ENCODE assay signal across 8 cellular contexts in the genomic region with DNA sequence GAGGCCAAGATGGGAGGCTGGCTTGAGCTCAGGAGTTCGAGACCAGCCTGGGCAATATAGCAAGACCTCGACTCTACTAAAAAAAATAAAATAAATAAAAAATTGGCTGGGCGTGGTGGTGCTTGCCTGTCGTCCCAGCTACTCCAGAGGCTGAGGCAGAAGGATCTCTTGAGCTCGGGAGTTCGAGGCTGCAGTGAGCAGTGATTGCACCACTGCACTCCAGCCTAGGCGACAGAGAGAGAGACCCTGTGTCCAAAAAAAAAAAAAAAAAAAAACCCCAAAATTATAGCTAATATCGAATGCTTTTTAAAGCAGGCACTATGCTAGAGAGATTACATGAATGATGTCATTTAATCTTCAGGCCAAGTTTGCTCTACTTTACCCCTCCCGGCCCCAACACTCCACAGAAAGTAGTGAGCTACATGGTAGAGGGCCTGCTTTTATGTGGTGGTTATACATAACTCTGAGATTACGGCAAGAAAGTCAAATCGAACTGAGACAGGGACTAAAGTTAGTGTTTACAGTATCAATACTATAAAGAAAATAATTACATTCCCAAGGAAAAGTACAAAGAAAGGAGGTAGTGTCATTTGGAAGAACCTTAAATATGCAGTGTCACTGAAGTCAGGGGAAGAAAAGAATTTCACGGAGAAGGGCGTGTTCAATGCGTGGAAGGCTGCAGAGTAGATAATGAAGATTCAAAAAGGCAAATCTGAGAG. TPM values are rescaled to one million over a fixed set of nuclear protein-coding genes. Genes with fewer than 3 reads are reported as not detected.
DNase-seq lines count a peak whose midpoint lies in the region; ATAC-seq and TF ChIP-seq lines count a peak whose summit lies in the region.

No MANE protein-coding gene starts in this region.

- peak overlapping the region; percentile 95 for H3K4me3 ChIP-seq in MM.1S (ENCODE audit: low read length)
- H3K4me3 ChIP-seq in ectodermal cell (ENCODE audit: insufficient read depth, low read depth, low read length): peak overlapping the region; percentile 55
- H3K4me3 ChIP-seq in neural progenitor cell: peak overlapping the region; percentile 87

- H3K27me3 ChIP-seq in CD4-positive, alpha-beta T cell (ENCODE audit: control insufficient read depth, insufficient read depth, low read length): no peaks in the 10 kb centered on the region
- H3K27me3 ChIP-seq in MM.1S (replicated peaks; ENCODE audit: insufficient read depth, low read length) (no peaks in the 10 kb centered on the region), ectodermal cell (ENCODE audit: control insufficient read depth, insufficient read depth, low read length, poor library complexity, severe bottlenecking) (no peaks in the 10 kb centered on the region), neural progenitor cell (no peaks in the 10 kb centered on the region)

- H3K4me1 ChIP-seq in MM.1S (ENCODE audit: low read length) (peaks cover 13% of the 10 kb centered on the region), ectodermal cell (ENCODE audit: control insufficient read depth, insufficient read depth, low read length) (peaks cover 4% of the 10 kb centered on the region), neural progenitor cell (peaks cover 4% of the 10 kb centered on the region)

- H3K4me2 ChIP-seq in MM.1S (ENCODE audit: low read depth, low read length) (peak overlapping the region; percentile 84), neural progenitor cell (peak overlapping the region; percentile 99)

- peak overlapping the region; percentile 87 for H3K27ac Mint-ChIP-seq in CD4-positive, alpha-beta T cell
- H3K27ac Mint-ChIP-seq in neural progenitor cell: peak overlapping the region; percentile 35

- H3K36me3 Mint-ChIP-seq in CD4-positive, alpha-beta T cell (ENCODE audit: low read depth): peaks cover 45% of the 10 kb centered on the region
- H3K36me3 Mint-ChIP-seq in neural progenitor cell: no peaks in the 10 kb centered on the region

- H3K9ac ChIP-seq in MM.1S (ENCODE audit: low read length): peak overlapping the region; percentile 95
- peak overlapping the region; percentile 91 for H3K9ac ChIP-seq in neural progenitor cell

- 67 to 69% methylated on average over 11 to 12 of the region's 14 CpGs for WGBS in ectodermal cell, 2 experiments

- no peak for ATAC-seq in CD4-positive, alpha-beta T cell (ENCODE audit: poor library complexity)

- H3K27me3 Mint-ChIP-seq in CD4-positive, alpha-beta T cell: no peaks in the 10 kb centered on the region
- no peaks in the 10 kb centered on the region for H3K27me3 Mint-ChIP-seq in neural progenitor cell (ENCODE audit: insufficient read depth, low read depth)

- CTCF ChIA-PET in CD4-positive, alpha-beta T cell (lab: Charles Lee): interaction anchor here (0.6 kb wide), 1 partner anchor 1145 kb away, joined by 4 read pairs; no protein-coding TSS in a partner anchor

- H3K9me3 ChIP-seq in CD4-positive, alpha-beta T cell (ENCODE audit: control insufficient read depth, low read length): no peaks in the 10 kb centered on the region
- H3K9me3 ChIP-seq in MM.1S (replicated peaks; ENCODE audit: insufficient read depth, low read length) (no peaks in the 10 kb centered on the region), ectodermal cell (ENCODE audit: control insufficient read depth, low read length) (no peaks in the 10 kb centered on the region), neural progenitor cell (ENCODE audit: low read depth) (no peaks in the 10 kb centered on the region)

- H3K36me3 ChIP-seq in MM.1S (replicated peaks; ENCODE audit: insufficient read depth, low read length) (0 out of 2 replicates have a peak, but pooled peaks cover 6% of the 10 kb centered on the region), ectodermal cell (ENCODE audit: control insufficient read depth, insufficient read depth, low read length) (no peaks in the 10 kb centered on the region), neural progenitor cell (no peaks in the 10 kb centered on the region)

- peaks cover 57% of the 10 kb centered on the region for H3K4me1 Mint-ChIP-seq in CD4-positive, alpha-beta T cell (ENCODE audit: low read depth)
- peaks cover 24% of the 10 kb centered on the region for H3K4me1 Mint-ChIP-seq in neural progenitor cell

- peak overlapping the region; percentile 72 for H2AFZ ChIP-seq in MM.1S (ENCODE audit: low read length)
- peak overlapping the region; percentile 80 for H2AFZ ChIP-seq in neural progenitor cell (replicated peaks)

- H3K9me3 Mint-ChIP-seq in CD4-positive, alpha-beta T cell: no peaks in the 10 kb centered on the region
- no peaks in the 10 kb centered on the region for H3K9me3 Mint-ChIP-seq in neural progenitor cell

- peaks cover 60% of the 10 kb centered on the region for H3K79me2 ChIP-seq in MM.1S (ENCODE audit: low read length)
- peaks cover 60% of the 10 kb centered on the region for H3K79me2 ChIP-seq in neural progenitor cell (ENCODE audit: low read depth)

- no peaks in the 10 kb centered on the region for H3K9me2 ChIP-seq in MM.1S (replicated peaks; ENCODE audit: insufficient read depth, low read length)

- peak overlapping the region; percentile 93 for H3K27ac ChIP-seq in CD4-positive, alpha-beta T cell (ENCODE audit: low read depth, low read length)
- H3K27ac ChIP-seq in MM.1S (ENCODE audit: low read length): peak overlapping the region; percentile 92
- no peak overlapping the region for H3K27ac ChIP-seq in ectodermal cell (ENCODE audit: insufficient read depth, low read depth, low read length, poor library complexity, severe bottlenecking)
- H3K27ac ChIP-seq in neural progenitor cell: no peak overlapping the region

- POLR2A ChIA-PET in CD4-positive, alpha-beta T cell (lab: Charles Lee): interaction anchor here (1.0 to 2.1 kb wide), 4 partner anchors 47 to 97 kb away, joined by 3 to 7 read pairs (median 6); a partner anchor contains a TSS

- TF ChIP-seq CTCF in CD4-positive, alpha-beta T cell (IDR thresholded peaks at IDR 0.05): no peak
- TF ChIP-seq CTCF in MM.1S (IDR thresholded peaks at IDR 0.05; ENCODE audit: low read length): no peak
- TF ChIP-seq CTCF in neural progenitor cell (IDR thresholded peaks at IDR 0.05): no peak

- H4K20me1 ChIP-seq in MM.1S (ENCODE audit: insufficient read depth, low read length): peaks cover 2% of the 10 kb centered on the region; the same call in 1 of the 2 replicates
- H4K20me1 ChIP-seq in neural progenitor cell (ENCODE audit: low read depth): peaks cover 4% of the 10 kb centered on the region

- H3F3A ChIP-seq in MM.1S (ENCODE audit: insufficient read depth, low read length): peaks cover 16% of the 10 kb centered on the region
- H3F3A ChIP-seq in neural progenitor cell (ENCODE audit: low read depth): peaks cover 8% of the 10 kb centered on the region

- DNase-seq in CD4-positive, alpha-beta T cell: no peak
- peak; percentile 33 for DNase-seq in MM.1S
- no peak for DNase-seq in neural progenitor cell (ENCODE audit: low spot score)
- no peak for DNase-seq in NK-92 (lab: John Stamatoyannopoulos, UW; ENCODE audit: unreplicated experiment)
- no peak for DNase-seq in pons (ENCODE audit: low spot score)
- no peak for DNase-seq in NCI-H2171 (lab: John Stamatoyannopoulos, UW)
- DNase-seq in ecto neural progenitor cell (ENCODE audit: low spot score): no peak

- peak overlapping the region; percentile 92 for H3K4me3 Mint-ChIP-seq in CD4-positive, alpha-beta T cell
- peak overlapping the region; percentile 93 for H3K4me3 Mint-ChIP-seq in neural progenitor cell

- intact Hi-C loops in CD4-positive, alpha-beta T cell (cut with DNase I, micrococcal nuclease): loop anchor here (5.0 to 10.0 kb wide), 7 partner anchors 60 to 1680 kb away; a partner anchor contains a TSS

RNA-seq across cellular contexts. Expression of a gene that starts 1.1 kb away (rescaled TPM):
- 10 to 100 TPM; 88.8 to 92.5 TPM for total RNA-seq in CD4-positive, alpha-beta T cell
- 41.2 TPM for polyA plus RNA-seq in ectodermal cell (2013, experiment 1 of 4)
- 40.1 TPM for polyA plus RNA-seq in ectodermal cell (2013, experiment 2 of 4)
- 33.3 TPM for polyA plus RNA-seq in ectodermal cell (2013, experiment 3 of 4)
- polyA plus RNA-seq in ectodermal cell (2013, experiment 4 of 4): 36.2 TPM
- 40.9 and 43.8 TPM in 2 replicates for total RNA-seq in neural progenitor cell (ENCODE audit: low replicate concordance)

Comparison
In these comparisons a context has a peak if more than half of its experiments do, and no peak if none do; other contexts are left out.
1. H3K27ac ChIP-seq: peak in CD4-positive, alpha-beta T cell (single experiment) and MM.1S (single experiment); none in ectodermal cell (single experiment) and neural progenitor cell (single experiment).
2. Peak in every context shown above with its lines, with median percentiles within 50 percentile points of each other: H3K4me3 ChIP-seq.